In the genomic region with DNA sequence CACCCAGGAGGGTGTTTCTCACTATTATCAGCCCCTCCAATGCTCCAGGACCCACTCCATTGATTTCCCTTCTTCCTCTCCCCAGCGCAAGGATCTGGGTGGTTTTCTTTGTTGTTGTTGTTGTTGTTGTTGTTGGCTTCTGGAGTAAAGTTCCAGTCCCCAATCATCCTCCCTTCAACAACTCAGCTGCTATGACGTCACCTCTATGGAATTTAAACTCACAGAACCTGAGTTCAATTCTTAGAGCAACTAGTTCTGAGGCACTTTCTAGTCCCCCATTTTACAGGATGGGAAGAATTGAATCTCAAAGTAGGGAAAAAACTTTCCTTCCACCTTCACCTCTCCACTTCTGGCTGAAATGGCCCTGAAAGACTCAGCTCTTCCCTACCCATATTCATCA, we compare ENCODE assay signal across 30 cellular contexts. TPM values are rescaled to one million over a fixed set of nuclear protein-coding genes. Genes with fewer than 3 reads are reported as not detected.
"Had no signal": no experiment of that assay in that cellular context is flagged by ENCODE, and none has a peak within 500 bp of the region (broad histone marks: within the 10 kb centered on the region; RNA-seq: fewer than 3 reads in every experiment).

No MANE protein-coding gene starts in this region.

- H3K9ac ChIP-seq: neural progenitor cell had no signal

- H3K9me3 Mint-ChIP-seq: activated CD4-positive, alpha-beta memory T cell treated with anti-CD3 and anti-CD28 coated beads for 36 hours; effector memory CD8-positive, alpha-beta T cell; neural progenitor cell; stimulated activated naive B cell treated with anti-CD40 and anti-IgM and Interleukin-4, amounts not matched to agents 10 μg/mL and 1 μg/mL and 100 μg/mL, for 72 hours had no signal

- H2AFZ ChIP-seq: neural progenitor cell had no signal

- DNase-seq: activated CD4-positive, alpha-beta memory T cell treated with anti-CD3 and anti-CD28 coated beads for 36 hours; activated CD4-positive, alpha-beta T cell treated with anti-CD3 and anti-CD28 coated beads for 48 hours; activated naive CD4-positive, alpha-beta T cell treated with Interleukin-2 at 50 U/mL for 16 hours; activated naive CD8-positive, alpha-beta T cell treated with anti-CD3 and anti-CD28 coated beads for 36 hours; activated T-cell treated with anti-CD3 and anti-CD28 coated beads, Interleukin-2, amount 50 U/mL, for 48 hours; colonic mucosa; dorsolateral prefrontal cortex; effector memory CD8-positive, alpha-beta T cell; esophagus squamous epithelium; heart left ventricle; islet precursor cell; left colon; posterior cingulate gyrus; stimulated activated CD4-positive, alpha-beta T cell treated with anti-CD3 and anti-CD28 coated beads, Interleukin-15, amount 100 ng/mL, for 24 hours; stimulated activated CD4-positive, alpha-beta T cell treated with anti-CD3 and anti-CD28 coated beads, Interleukin-2, amount 100 ng/mL, for 48 hours; stimulated activated CD8-positive, alpha-beta memory T cell treated with anti-CD3 and anti-CD28 coated beads, Interleukin-4, amount 100 ng/mL, for 48 hours; stimulated activated naive B cell treated with anti-CD40 and anti-IgM and Interleukin-4, amounts not matched to agents 10 μg/mL and 1 μg/mL and 100 μg/mL, for 72 hours; T-helper 9 cell; transverse colon had no signal

- H3K27ac ChIP-seq: colonic mucosa, dorsolateral prefrontal cortex, esophagus squamous epithelium, gastroesophageal sphincter, heart left ventricle, neural progenitor cell, transverse colon, vagina had no signal

- H3K4me3 Mint-ChIP-seq: activated CD4-positive, alpha-beta memory T cell treated with anti-CD3 and anti-CD28 coated beads for 36 hours; activated naive CD8-positive, alpha-beta T cell treated with anti-CD3 and anti-CD28 coated beads for 36 hours; effector memory CD8-positive, alpha-beta T cell; memory B cell; neural progenitor cell; stimulated activated naive B cell treated with anti-CD40 and anti-IgM and Interleukin-4, amounts not matched to agents 10 μg/mL and 1 μg/mL and 100 μg/mL, for 72 hours had no signal

- FAIRE-seq: astrocyte had no signal

- ATAC-seq: effector memory CD8-positive, alpha-beta T cell; gastroesophageal sphincter; heart left ventricle; left colon; sciatic nerve; stimulated activated naive B cell treated with anti-CD40 and anti-IgM and Interleukin-4, amounts not matched to agents 10 μg/mL and 1 μg/mL and 100 μg/mL, for 72 hours had no signal

- H3K9me3 ChIP-seq: colonic mucosa, esophagus squamous epithelium, transverse colon, vagina had no signal

- H3K4me3 ChIP-seq: colonic mucosa, dorsolateral prefrontal cortex, esophagus squamous epithelium, gastroesophageal sphincter, heart left ventricle, neural progenitor cell, smooth muscle cell, transverse colon, vagina had no signal

- H3K4me1 Mint-ChIP-seq: activated naive CD8-positive, alpha-beta T cell treated with anti-CD3 and anti-CD28 coated beads for 36 hours; neural progenitor cell; stimulated activated naive B cell treated with anti-CD40 and anti-IgM and Interleukin-4, amounts not matched to agents 10 μg/mL and 1 μg/mL and 100 μg/mL, for 72 hours had no signal

- H3K27me3 ChIP-seq: colonic mucosa, neural progenitor cell, transverse colon, vagina had no signal

- H3K36me3 ChIP-seq: colonic mucosa, esophagus squamous epithelium, gastroesophageal sphincter, heart left ventricle, transverse colon, vagina had no signal

- H3K4me2 ChIP-seq: neural progenitor cell, smooth muscle cell had no signal

- H3K27ac Mint-ChIP-seq: activated CD4-positive, alpha-beta memory T cell treated with anti-CD3 and anti-CD28 coated beads for 36 hours; activated naive CD8-positive, alpha-beta T cell treated with anti-CD3 and anti-CD28 coated beads for 36 hours; effector memory CD8-positive, alpha-beta T cell; memory B cell; neural progenitor cell; stimulated activated naive B cell treated with anti-CD40 and anti-IgM and Interleukin-4, amounts not matched to agents 10 μg/mL and 1 μg/mL and 100 μg/mL, for 72 hours had no signal

- H3K36me3 Mint-ChIP-seq: activated CD4-positive, alpha-beta memory T cell treated with anti-CD3 and anti-CD28 coated beads for 36 hours; activated naive CD8-positive, alpha-beta T cell treated with anti-CD3 and anti-CD28 coated beads for 36 hours; neural progenitor cell; stimulated activated naive B cell treated with anti-CD40 and anti-IgM and Interleukin-4, amounts not matched to agents 10 μg/mL and 1 μg/mL and 100 μg/mL, for 72 hours had no signal

- H3K4me1 ChIP-seq: colonic mucosa, esophagus squamous epithelium, gastroesophageal sphincter, heart left ventricle, transverse colon, vagina had no signal

RNA-seq across cellular contexts. Expression of a gene that starts 9.7 kb away (rescaled TPM):
- total RNA-seq: activated CD4-positive, alpha-beta memory T cell treated with anti-CD3 and anti-CD28 coated beads for 36 hours; activated naive CD8-positive, alpha-beta T cell treated with anti-CD3 and anti-CD28 coated beads for 36 hours; astrocyte; colonic mucosa; dorsolateral prefrontal cortex; esophagus squamous epithelium; gastroesophageal sphincter; heart left ventricle; left colon; lower leg skin; mononuclear cell; omental fat pad; sciatic nerve; smooth muscle cell; temporal lobe; transverse colon; vagina had no signal
- polyA plus RNA-seq: heart left ventricle, smooth muscle cell had no signal

RNA-seq across cellular contexts. Expression of a gene that starts 40.7 kb away (rescaled TPM):
- total RNA-seq: activated CD4-positive, alpha-beta memory T cell treated with anti-CD3 and anti-CD28 coated beads for 36 hours; activated naive CD8-positive, alpha-beta T cell treated with anti-CD3 and anti-CD28 coated beads for 36 hours; astrocyte; colonic mucosa; esophagus squamous epithelium; gastroesophageal sphincter; heart left ventricle; left colon; lower leg skin; mononuclear cell; omental fat pad; sciatic nerve; smooth muscle cell; temporal lobe; transverse colon; vagina had no signal
- polyA plus RNA-seq: heart left ventricle, smooth muscle cell had no signal

RNA-seq across cellular contexts. Expression of a gene that starts 41.6 kb away (rescaled TPM):
- total RNA-seq: activated CD4-positive, alpha-beta memory T cell treated with anti-CD3 and anti-CD28 coated beads for 36 hours; activated naive CD8-positive, alpha-beta T cell treated with anti-CD3 and anti-CD28 coated beads for 36 hours; astrocyte; colonic mucosa; esophagus squamous epithelium; gastroesophageal sphincter; left colon; lower leg skin; mononuclear cell; omental fat pad; sciatic nerve; smooth muscle cell; temporal lobe; transverse colon; vagina had no signal
- polyA plus RNA-seq: heart left ventricle, smooth muscle cell had no signal

RNA-seq across cellular contexts. Expression of a gene that starts 42.3 kb away (rescaled TPM):
- total RNA-seq: activated CD4-positive, alpha-beta memory T cell treated with anti-CD3 and anti-CD28 coated beads for 36 hours; activated naive CD8-positive, alpha-beta T cell treated with anti-CD3 and anti-CD28 coated beads for 36 hours; astrocyte; colonic mucosa; esophagus squamous epithelium; gastroesophageal sphincter; heart left ventricle; left colon; lower leg skin; mononuclear cell; omental fat pad; sciatic nerve; smooth muscle cell; temporal lobe; transverse colon; vagina had no signal
- polyA plus RNA-seq: heart left ventricle, smooth muscle cell had no signal

RNA-seq across cellular contexts. Expression of a gene that starts 49.5 kb away (rescaled TPM):
- total RNA-seq: activated CD4-positive, alpha-beta memory T cell treated with anti-CD3 and anti-CD28 coated beads for 36 hours; activated naive CD8-positive, alpha-beta T cell treated with anti-CD3 and anti-CD28 coated beads for 36 hours; astrocyte; colonic mucosa; dorsolateral prefrontal cortex; esophagus squamous epithelium; gastroesophageal sphincter; heart left ventricle; left colon; mononuclear cell; omental fat pad; sciatic nerve; smooth muscle cell; temporal lobe; transverse colon; vagina had no signal
- polyA plus RNA-seq: heart left ventricle, smooth muscle cell had no signal
